In the genomic region with DNA sequence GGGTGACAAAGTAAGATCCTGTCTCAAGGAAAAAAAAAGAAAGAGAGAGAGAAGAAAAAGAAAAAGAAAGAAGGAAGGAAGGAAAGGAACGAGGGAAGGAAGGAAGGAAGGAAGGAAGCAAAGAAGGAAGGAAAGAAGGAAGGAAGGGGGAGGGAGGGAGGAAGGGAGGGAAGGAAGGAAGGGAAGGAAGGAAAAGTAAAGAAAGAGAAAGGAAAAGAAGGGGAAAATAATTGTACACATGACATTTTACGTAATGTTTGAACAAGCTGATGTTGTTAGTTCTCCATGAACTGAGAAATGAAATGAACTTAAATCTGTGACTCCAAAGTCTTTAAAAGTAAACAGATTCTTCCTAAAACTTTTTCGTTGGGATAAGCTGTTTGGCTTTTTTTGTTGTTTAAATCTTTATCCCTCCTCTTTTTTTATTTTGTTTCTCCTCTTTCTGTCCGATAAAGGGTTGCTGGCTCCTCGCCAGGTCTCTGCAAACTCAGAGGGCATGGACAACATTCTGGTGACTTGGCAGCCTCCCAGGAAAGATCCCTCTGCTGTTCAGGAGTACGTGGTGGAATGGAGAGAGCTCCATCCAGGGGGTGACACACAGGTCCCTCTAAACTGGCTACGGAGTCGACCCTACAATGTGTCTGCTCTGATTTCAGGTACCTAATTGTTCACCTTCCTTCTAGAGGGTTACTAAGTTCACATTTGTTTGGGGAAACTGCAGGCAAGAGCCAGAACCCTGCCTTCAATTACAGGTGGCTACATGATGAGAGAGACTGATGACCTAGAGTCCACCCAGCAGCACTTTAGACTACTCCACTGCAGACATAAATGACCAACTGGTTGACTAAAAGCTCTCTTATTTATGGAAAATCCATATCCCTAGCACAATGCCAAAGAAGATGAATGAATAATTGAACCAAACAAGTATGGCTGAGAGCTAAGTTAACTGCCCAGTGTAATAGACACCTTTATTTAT, we compare ENCODE assay signal across 1 cellular context.
TF ChIP-seq lines count a peak whose summit lies in the region.

No MANE protein-coding gene starts in this region.

TF ChIP-seq in HEK293, 187 proteins besides CTCF, POLR2A, EP300 and RAD21 (continued from another document):
- no peak for TF ChIP-seq ZNF560 (tag by site-specific recombination; IDR thresholded peaks at IDR 0.05; ENCODE audit: borderline replicate concordance)
- no peak for TF ChIP-seq ZNF132 (tag by site-specific recombination; IDR thresholded peaks at IDR 0.05; ENCODE audit: borderline replicate concordance)
- no peak for TF ChIP-seq KLF17 (tag by site-specific recombination; IDR thresholded peaks at IDR 0.05)
- no peak for TF ChIP-seq ZNF202 (tag by site-specific recombination; IDR thresholded peaks at IDR 0.05; ENCODE audit: borderline replicate concordance)
- TF ChIP-seq, protein P1, sequence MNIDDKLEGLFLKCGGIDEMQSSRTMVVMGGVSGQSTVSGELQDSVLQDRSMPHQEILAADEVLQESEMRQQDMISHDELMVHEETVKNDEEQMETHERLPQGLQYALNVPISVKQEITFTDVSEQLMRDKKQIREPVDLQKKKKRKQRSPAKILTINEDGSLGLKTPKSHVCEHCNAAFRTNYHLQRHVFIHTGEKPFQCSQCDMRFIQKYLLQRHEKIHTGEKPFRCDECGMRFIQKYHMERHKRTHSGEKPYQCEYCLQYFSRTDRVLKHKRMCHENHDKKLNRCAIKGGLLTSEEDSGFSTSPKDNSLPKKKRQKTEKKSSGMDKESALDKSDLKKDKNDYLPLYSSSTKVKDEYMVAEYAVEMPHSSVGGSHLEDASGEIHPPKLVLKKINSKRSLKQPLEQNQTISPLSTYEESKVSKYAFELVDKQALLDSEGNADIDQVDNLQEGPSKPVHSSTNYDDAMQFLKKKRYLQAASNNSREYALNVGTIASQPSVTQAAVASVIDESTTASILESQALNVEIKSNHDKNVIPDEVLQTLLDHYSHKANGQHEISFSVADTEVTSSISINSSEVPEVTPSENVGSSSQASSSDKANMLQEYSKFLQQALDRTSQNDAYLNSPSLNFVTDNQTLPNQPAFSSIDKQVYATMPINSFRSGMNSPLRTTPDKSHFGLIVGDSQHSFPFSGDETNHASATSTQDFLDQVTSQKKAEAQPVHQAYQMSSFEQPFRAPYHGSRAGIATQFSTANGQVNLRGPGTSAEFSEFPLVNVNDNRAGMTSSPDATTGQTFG (tag by site-specific recombination; IDR thresholded peaks at IDR 0.05; ENCODE audit: borderline replicate concordance) = no peak
- TF ChIP-seq SALL2 (tag by site-specific recombination; IDR thresholded peaks at IDR 0.05; ENCODE audit: borderline replicate concordance) = no peak
- TF ChIP-seq ZNF2 (tag by site-specific recombination; IDR thresholded peaks at IDR 0.05) = no peak
- no peak for TF ChIP-seq ZNF768 (tag by site-specific recombination; IDR thresholded peaks at IDR 0.05)
